In genomic region chr6:52284460-52285173, GRCh38 we compare ENCODE assay signal across 8 cellular contexts. TPM values are rescaled to one million over a fixed set of nuclear protein-coding genes. Genes with fewer than 3 reads are reported as not detected.
A peak's percentile ranks its signal among the peaks of the same experiment; 100 is the strongest.
DNase-seq lines count a peak whose midpoint lies in the region; TF ChIP-seq lines count a peak whose summit lies in the region.

Gene MCM3 (minus strand): TSS chr6:52284742. CDS start chr6:52284674, 68 bp downstream.

- no peaks in the 10 kb centered on the region for H3K9me3 ChIP-seq in H9 (ENCODE audit: control insufficient read depth, low read depth, low read length)
- no peaks in the 10 kb centered on the region for H3K9me3 ChIP-seq in MG63
- H3K9me3 ChIP-seq in neural cell (ENCODE audit: low read length) = no peaks in the 10 kb centered on the region
- no peaks in the 10 kb centered on the region for H3K9me3 ChIP-seq in stomach

- H3K27ac ChIP-seq in H9 (ENCODE audit: insufficient read length, low read depth, low read length) (peak within 1 kb of the TSS; percentile 77), neural cell (ENCODE audit: low read length) (no peak within 1 kb of the TSS), stomach (peak within 1 kb of the TSS; percentile 39 to 90 (median 79))

- H4K20me1 ChIP-seq in H9 (ENCODE audit: control insufficient read depth, insufficient read depth, insufficient read length) = no peaks in the 10 kb centered on the region
- no peaks in the 10 kb centered on the region for H4K20me1 ChIP-seq in neural cell (ENCODE audit: insufficient read depth)

- no peak for TF ChIP-seq EP300 in neural cell (conservative IDR thresholded peaks at IDR 0.05; ENCODE audit: poor library complexity, severe bottlenecking)
- TF ChIP-seq EP300 in stomach (IDR thresholded peaks at IDR 0.05) = no peak

- peak within 1 kb of the TSS; percentile 3 for H2AFZ ChIP-seq in H9 (ENCODE audit: low read length)
- H2AFZ ChIP-seq in neural cell (ENCODE audit: low read depth, low read length) = peak within 1 kb of the TSS; percentile 53

- H3K9ac ChIP-seq in H9 (ENCODE audit: extremely low read depth, insufficient read length, low read length) = peak within 1 kb of the TSS; percentile 98
- H3K9ac ChIP-seq in neural cell (ENCODE audit: low read length) = peak within 1 kb of the TSS; percentile 14

- peaks cover 36 to 41% (median 38%) of the 10 kb centered on the region in 3 experiments; a peak in 6 of 7 replicates for H3K36me3 Mint-ChIP-seq in H9 (ENCODE audit: insufficient read depth in 1 of 3, low read depth in 3 of 3)

- peak within 1 kb of the TSS; percentile 100 for H3K14ac ChIP-seq in H9 (ENCODE audit: insufficient read depth, low read length)

- H3K4me1 Mint-ChIP-seq in H9 = peaks cover 14 to 20% of the 10 kb centered on the region in 2 experiments

- no peak for TF ChIP-seq CTCF in H9 (conservative IDR thresholded peaks at IDR 0.05)
- TF ChIP-seq CTCF in fibroblast of villous mesenchyme (IDR thresholded peaks at IDR 0.05; ENCODE audit: insufficient read depth, low read depth, low read length) = no peak
- peak; percentile 65 for TF ChIP-seq CTCF in neural cell (IDR thresholded peaks at IDR 0.05; ENCODE audit: poor library complexity, severe bottlenecking)
- TF ChIP-seq CTCF in stomach (IDR thresholded peaks at IDR 0.05) = peak in 2 of 7 experiments; percentile 12 to 38

- intact Hi-C loops in stomach (cut with DNase I; ENCODE audit: low total_unique reads) = no loop called here

- H3F3A ChIP-seq in neural cell (ENCODE audit: insufficient read depth, low read length, poor library complexity, severe bottlenecking) = no peaks in the 10 kb centered on the region

- H3K4me3 ChIP-seq in MG63 = peak within 1 kb of the TSS; percentile 77
- peak within 1 kb of the TSS; percentile 89 for H3K4me3 ChIP-seq in fibroblast of villous mesenchyme (ENCODE audit: low read depth, low read length)
- peak within 1 kb of the TSS; percentile 86 for H3K4me3 ChIP-seq in neural cell (ENCODE audit: low read length)
- peak within 1 kb of the TSS; percentile 78 to 92 (median 82) for H3K4me3 ChIP-seq in stomach

- H2AK5ac ChIP-seq in H9 (ENCODE audit: insufficient read length, low read length) = no peak within 1 kb of the TSS

- peak within 1 kb of the TSS; percentile 89; the same call in 1 of the 2 replicates for H3K4ac ChIP-seq in H9 (ENCODE audit: low read depth, low read length)

- peak within 1 kb of the TSS; percentile 92 for H4K5ac ChIP-seq in H9 (ENCODE audit: insufficient read length, low read depth, low read length)

- TF ChIP-seq POLR2A in stomach (IDR thresholded peaks at IDR 0.05) = no peak

- H3K23me2 ChIP-seq in H9 (ENCODE audit: insufficient read length, low read depth, low read length, poor library complexity, severe bottlenecking) = peaks cover 3% of the 10 kb centered on the region

- peak within 1 kb of the TSS; percentile 84 for H3K56ac ChIP-seq in H9 (ENCODE audit: insufficient read length, low read depth, low read length)

- no peaks in the 10 kb centered on the region for H3K27me3 Mint-ChIP-seq in H9 (ENCODE audit: low read depth)

- H2BK5ac ChIP-seq in H9 (ENCODE audit: insufficient read length, low read length) = peak within 1 kb of the TSS; percentile 81

- H2BK120ac ChIP-seq in H9 (ENCODE audit: low read depth, low read length, poor library complexity, severe bottlenecking) = peak within 1 kb of the TSS; percentile 89

- peaks cover 3% of the 10 kb centered on the region; the same call in 1 of the 2 replicates for H3K4me1 ChIP-seq in H9 (ENCODE audit: insufficient read depth, low read length)
- H3K4me1 ChIP-seq in stomach = peaks cover 0 to 36% (median 18%) of the 10 kb centered on the region in 4 donors

- peaks cover 6% of the 10 kb centered on the region for H3K79me1 ChIP-seq in H9 (ENCODE audit: insufficient read depth, low read depth, low read length, poor library complexity, severe bottlenecking)

- H3K79me2 ChIP-seq in H9 (ENCODE audit: insufficient read depth, low read length) (peaks cover 12% of the 10 kb centered on the region; the same call in 1 of the 2 replicates), neural cell (replicated peaks; ENCODE audit: insufficient read depth, low read length) (peaks cover 18% of the 10 kb centered on the region)

- H3T11ph ChIP-seq in H9 (ENCODE audit: low read length) = peak within 1 kb of the TSS; percentile 24

- H3K27me3 ChIP-seq in H9 (ENCODE audit: insufficient read depth, low read length) (no peaks in the 10 kb centered on the region), MG63 (no peaks in the 10 kb centered on the region), neural cell (ENCODE audit: insufficient read depth, low read depth, low read length) (no peaks in the 10 kb centered on the region), stomach (no peaks in the 10 kb centered on the region)

- H2BK15ac ChIP-seq in H9 (ENCODE audit: low read depth, low read length) = peak within 1 kb of the TSS; percentile 69; the same call in 1 of the 2 replicates

- H3K18ac ChIP-seq in H9 (ENCODE audit: insufficient read length, low read depth, low read length) = peak within 1 kb of the TSS; percentile 98

- H3K23ac ChIP-seq in H9 (ENCODE audit: insufficient read length, low read depth, low read length) = no peak within 1 kb of the TSS

- H3K36me3 ChIP-seq in MG63 (peaks cover 46% of the 10 kb centered on the region), neural cell (ENCODE audit: insufficient read depth, low read length) (no peaks in the 10 kb centered on the region), stomach (peaks cover 21 to 32% (median 31%) of the 10 kb centered on the region in 4 donors)

- no peaks in the 10 kb centered on the region for H3K9me2 ChIP-seq in neural cell (ENCODE audit: insufficient read depth, low read length)

- no peak within 1 kb of the TSS for H2BK20ac ChIP-seq in H9 (ENCODE audit: low read depth, low read length, poor library complexity, severe bottlenecking)

- H3K9me3 Mint-ChIP-seq in H9 = no peaks in the 10 kb centered on the region

- H3K4me2 ChIP-seq in H9 (ENCODE audit: insufficient read depth, insufficient read length, low read length) (peak within 1 kb of the TSS; percentile 77), neural cell (ENCODE audit: low read length) (peak within 1 kb of the TSS; percentile 77)

- H3K4me3 Mint-ChIP-seq in H9 = no peak within 1 kb of the TSS

- WGBS in H9 (ENCODE audit: extremely low coverage, insufficient read length, low lambda C conversion rate) = no CpG with 5 or more reads among the region's 52 CpGs
- WGBS in stomach, 5 donors = 0% methylated on average over 43 to 52 of the region's 52 CpGs

- H4K8ac ChIP-seq in H9 (replicated peaks; ENCODE audit: insufficient read length, low read depth, low read length) = no peak within 1 kb of the TSS

- TF ChIP-seq RAD21 in neural cell (conservative IDR thresholded peaks at IDR 0.05) = no peak

- H3K27ac Mint-ChIP-seq in H9 = no peak within 1 kb of the TSS; a peak in 3 of 7 replicates

- no peak within 1 kb of the TSS for H2BK12ac ChIP-seq in H9 (ENCODE audit: insufficient read length, low read depth, low read length)

- peak; percentile 100 for DNase-seq in ELR (ENCODE audit: low read depth)
- DNase-seq in H9 = peak; percentile 99
- peak; percentile 100 for DNase-seq in MG63
- peak; percentile 99 for DNase-seq in SHP77 treated with DMSO at 0.1 percent for 48 hours (lab: John Stamatoyannopoulos, UW)
- DNase-seq in activated effector memory CD4-positive, alpha-beta T cell treated with anti-CD3 and anti-CD28 coated beads, Interleukin-2, amount 50 U/mL, for 16 hours = peak; percentile 97
- peak; percentile 99 for DNase-seq in fibroblast of villous mesenchyme (ENCODE audit: low read depth)
- peak; percentile 97 for DNase-seq in stomach

- H4K91ac ChIP-seq in H9 (ENCODE audit: insufficient read length, low read depth, low read length) = peak within 1 kb of the TSS; percentile 71

TF ChIP-seq in neural cell, 6 proteins besides CTCF, POLR2A, EP300 and RAD21:
- TF ChIP-seq MXI1 (conservative IDR thresholded peaks at IDR 0.05; ENCODE audit: poor library complexity, severe bottlenecking) = peak; percentile 98
- TF ChIP-seq SMC3 (conservative IDR thresholded peaks at IDR 0.05; ENCODE audit: poor library complexity) = no peak

RNA-seq across cellular contexts. Expression of gene MCM3, which starts in this region (rescaled TPM):
- total RNA-seq in H9 (2021) (252 and 255 TPM in 2 replicates), fibroblast of villous mesenchyme (38.0 and 49.7 TPM in 2 replicates), stomach (10 to 100 TPM; 29.0 to 50.0 (median 43.0) TPM)
- total RNA-seq in MG63 (2014; rRNA removed; shearing (Covaris generic); ENCODE audit: low replicate concordance) = 1,027 and 1,090 TPM in 2 replicates
- polyA plus RNA-seq in neural cell (8.6 and 8.8 TPM in 2 replicates), stomach (10 to 100 TPM; 22.8 to 25.6 (median 24.0) TPM)
- 9.7 and 13.8 TPM in 2 replicates for polyA minus RNA-seq in neural cell
